1 cellular context compared by ENCODE assay signal in the genomic region with DNA sequence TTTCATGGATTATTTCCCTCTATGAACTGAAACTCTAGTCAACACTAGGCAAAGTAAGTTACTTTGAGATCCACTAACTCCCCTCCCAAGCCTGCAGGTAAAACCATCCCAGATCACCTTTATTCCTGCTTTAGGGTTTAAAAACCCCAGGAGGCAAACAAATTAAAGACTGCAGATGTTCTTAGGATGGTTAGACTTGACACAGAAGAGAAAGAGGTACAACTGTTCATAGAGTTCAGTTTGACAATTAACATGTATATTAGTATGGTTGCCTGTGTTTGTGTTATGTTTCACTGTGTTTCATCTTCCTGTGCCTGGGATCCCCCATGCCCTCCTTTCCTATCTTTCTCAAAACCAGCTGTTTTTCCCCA.
TF ChIP-seq lines count a peak whose summit lies in the region.

No MANE protein-coding gene starts in this region.

TF ChIP-seq in HepG2, 621 proteins besides CTCF, POLR2A, EP300 and RAD21:
- TF ChIP-seq ELF3 (CRISPR knock-in tag; IDR thresholded peaks at IDR 0.05) (0 out of 2 replicates have a peak, but pooled peaks have one; percentile 35), ZNF619 (CRISPR knock-in tag; IDR thresholded peaks at IDR 0.05) (no peak), ZNF556 (CRISPR knock-in tag; IDR thresholded peaks at IDR 0.05; ENCODE audit: borderline replicate concordance) (0 out of 2 replicates have a peak, but pooled peaks have one; percentile 12), ESRRA (CRISPR knock-in tag; IDR thresholded peaks at IDR 0.05; ENCODE audit: low read depth) (0 out of 2 replicates have a peak, but pooled peaks have one; percentile 33), SALL2 (CRISPR knock-in tag; IDR thresholded peaks at IDR 0.05) (no peak), FOXJ3 (CRISPR knock-in tag; IDR thresholded peaks at IDR 0.05; ENCODE audit: borderline replicate concordance) (no peak), SAP130 (CRISPR knock-in tag; IDR thresholded peaks at IDR 0.05; ENCODE audit: low read depth) (no peak), GATAD2A (CRISPR knock-in tag; IDR thresholded peaks at IDR 0.05) (no peak), ZNF567 (CRISPR knock-in tag; IDR thresholded peaks at IDR 0.05; ENCODE audit: borderline replicate concordance) (0 out of 2 replicates have a peak, but pooled peaks have one; percentile 47), MIXL1 (CRISPR knock-in tag; IDR thresholded peaks at IDR 0.05) (no peak), ZNF710 (CRISPR knock-in tag; IDR thresholded peaks at IDR 0.05; ENCODE audit: borderline replicate concordance) (0 out of 2 replicates have a peak, but pooled peaks have one; percentile 35)
- TF ChIP-seq, protein P1, sequence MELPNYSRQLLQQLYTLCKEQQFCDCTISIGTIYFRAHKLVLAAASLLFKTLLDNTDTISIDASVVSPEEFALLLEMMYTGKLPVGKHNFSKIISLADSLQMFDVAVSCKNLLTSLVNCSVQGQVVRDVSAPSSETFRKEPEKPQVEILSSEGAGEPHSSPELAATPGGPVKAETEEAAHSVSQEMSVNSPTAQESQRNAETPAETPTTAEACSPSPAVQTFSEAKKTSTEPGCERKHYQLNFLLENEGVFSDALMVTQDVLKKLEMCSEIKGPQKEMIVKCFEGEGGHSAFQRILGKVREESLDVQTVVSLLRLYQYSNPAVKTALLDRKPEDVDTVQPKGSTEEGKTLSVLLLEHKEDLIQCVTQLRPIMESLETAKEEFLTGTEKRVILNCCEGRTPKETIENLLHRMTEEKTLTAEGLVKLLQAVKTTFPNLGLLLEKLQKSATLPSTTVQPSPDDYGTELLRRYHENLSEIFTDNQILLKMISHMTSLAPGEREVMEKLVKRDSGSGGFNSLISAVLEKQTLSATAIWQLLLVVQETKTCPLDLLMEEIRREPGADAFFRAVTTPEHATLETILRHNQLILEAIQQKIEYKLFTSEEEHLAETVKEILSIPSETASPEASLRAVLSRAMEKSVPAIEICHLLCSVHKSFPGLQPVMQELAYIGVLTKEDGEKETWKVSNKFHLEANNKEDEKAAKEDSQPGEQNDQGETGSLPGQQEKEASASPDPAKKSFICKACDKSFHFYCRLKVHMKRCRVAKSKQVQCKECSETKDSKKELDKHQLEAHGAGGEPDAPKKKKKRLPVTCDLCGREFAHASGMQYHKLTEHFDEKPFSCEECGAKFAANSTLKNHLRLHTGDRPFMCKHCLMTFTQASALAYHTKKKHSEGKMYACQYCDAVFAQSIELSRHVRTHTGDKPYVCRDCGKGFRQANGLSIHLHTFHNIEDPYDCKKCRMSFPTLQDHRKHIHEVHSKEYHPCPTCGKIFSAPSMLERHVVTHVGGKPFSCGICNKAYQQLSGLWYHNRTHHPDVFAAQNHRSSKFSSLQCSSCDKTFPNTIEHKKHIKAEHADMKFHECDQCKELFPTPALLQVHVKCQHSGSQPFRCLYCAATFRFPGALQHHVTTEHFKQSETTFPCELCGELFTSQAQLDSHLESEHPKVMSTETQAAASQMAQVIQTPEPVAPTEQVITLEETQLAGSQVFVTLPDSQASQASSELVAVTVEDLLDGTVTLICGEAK (IDR thresholded peaks at IDR 0.05): no peak
- TF ChIP-seq, protein P1 (CRISPR knock-in tag; IDR thresholded peaks at IDR 0.05): no peak
- TF ChIP-seq, protein P2, sequence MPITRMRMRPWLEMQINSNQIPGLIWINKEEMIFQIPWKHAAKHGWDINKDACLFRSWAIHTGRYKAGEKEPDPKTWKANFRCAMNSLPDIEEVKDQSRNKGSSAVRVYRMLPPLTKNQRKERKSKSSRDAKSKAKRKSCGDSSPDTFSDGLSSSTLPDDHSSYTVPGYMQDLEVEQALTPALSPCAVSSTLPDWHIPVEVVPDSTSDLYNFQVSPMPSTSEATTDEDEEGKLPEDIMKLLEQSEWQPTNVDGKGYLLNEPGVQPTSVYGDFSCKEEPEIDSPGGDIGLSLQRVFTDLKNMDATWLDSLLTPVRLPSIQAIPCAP (CRISPR knock-in tag; IDR thresholded peaks at IDR 0.05; ENCODE audit: low read depth): 0 out of 2 replicates have a peak, but pooled peaks have one; percentile 53
- TF ChIP-seq, protein P3, sequence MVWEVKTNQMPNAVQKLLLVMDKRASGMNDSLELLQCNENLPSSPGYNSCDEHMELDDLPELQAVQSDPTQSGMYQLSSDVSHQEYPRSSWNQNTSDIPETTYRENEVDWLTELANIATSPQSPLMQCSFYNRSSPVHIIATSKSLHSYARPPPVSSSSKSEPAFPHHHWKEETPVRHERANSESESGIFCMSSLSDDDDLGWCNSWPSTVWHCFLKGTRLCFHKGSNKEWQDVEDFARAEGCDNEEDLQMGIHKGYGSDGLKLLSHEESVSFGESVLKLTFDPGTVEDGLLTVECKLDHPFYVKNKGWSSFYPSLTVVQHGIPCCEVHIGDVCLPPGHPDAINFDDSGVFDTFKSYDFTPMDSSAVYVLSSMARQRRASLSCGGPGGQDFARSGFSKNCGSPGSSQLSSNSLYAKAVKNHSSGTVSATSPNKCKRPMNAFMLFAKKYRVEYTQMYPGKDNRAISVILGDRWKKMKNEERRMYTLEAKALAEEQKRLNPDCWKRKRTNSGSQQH (CRISPR knock-in tag; IDR thresholded peaks at IDR 0.05; ENCODE audit: low read depth): peak; percentile 55; the same call in 1 of the 2 replicates
